32 cellular contexts compared by ENCODE assay signal in the genomic region with DNA sequence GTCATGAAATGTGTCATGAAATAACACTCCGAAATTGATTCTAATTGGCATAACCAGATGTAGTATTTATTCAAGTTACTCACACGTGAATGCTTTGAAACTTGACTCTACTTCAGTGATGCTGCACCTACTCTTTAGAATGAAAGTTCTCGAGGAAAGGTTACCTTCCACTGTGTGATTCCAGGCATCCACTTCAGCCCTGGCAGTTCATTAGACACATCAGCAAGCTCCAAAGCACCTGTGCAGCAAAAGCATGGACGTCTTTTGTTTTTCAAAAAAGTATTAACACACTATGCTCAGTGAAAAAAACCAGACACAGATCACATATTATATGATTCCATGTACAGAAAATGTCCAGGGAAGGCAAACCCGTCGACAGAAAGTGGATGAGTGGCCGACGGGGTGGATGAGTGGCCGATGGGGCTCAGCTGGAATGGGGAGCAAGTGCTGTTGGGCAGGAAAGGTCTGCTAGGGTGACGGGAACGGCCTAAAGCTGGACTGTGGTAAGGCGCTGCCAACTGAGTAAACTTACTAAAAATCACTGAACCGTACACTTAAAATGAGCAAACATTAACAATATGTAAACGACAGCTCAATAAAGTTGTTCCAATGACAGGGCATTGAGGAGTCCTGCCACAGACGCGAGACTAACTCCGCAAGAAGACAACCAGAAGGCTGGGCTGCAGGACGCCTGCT. TPM values are rescaled to one million over a fixed set of nuclear protein-coding genes. Genes with fewer than 3 reads are reported as not detected.
DNase-seq lines count a peak whose midpoint lies in the region; ATAC-seq, FAIRE-seq and TF ChIP-seq lines count a peak whose summit lies in the region.
"Had no signal": no experiment of that assay in that cellular context is flagged by ENCODE, and none has a peak within 500 bp of the region (broad histone marks: within the 10 kb centered on the region; RNA-seq: fewer than 3 reads in every experiment).

No MANE protein-coding gene starts in this region.

- H3K27me3 ChIP-seq in liver (ENCODE audit: control insufficient read depth in 4 of 4, insufficient read depth in 4 of 4, low read length in 3 of 4), result no peaks in the 10 kb centered on the region
- no peaks in the 10 kb centered on the region for H3K27me3 ChIP-seq in HepG2 (ENCODE audit: control insufficient read depth in 1 of 2, insufficient read depth in 2 of 2, low read length in 2 of 2)
- no peaks in the 10 kb centered on the region for H3K27me3 ChIP-seq in thyroid gland
- H3K27me3 ChIP-seq: right atrium auricular region, transverse colon had no signal

- peaks cover 0 to 17% (median 5%) of the 10 kb centered on the region in 4 donors for H3K4me1 ChIP-seq in liver (ENCODE audit: control insufficient read depth in 4 of 4, insufficient read depth in 4 of 4, low read length in 3 of 4)
- no peaks in the 10 kb centered on the region for H3K4me1 ChIP-seq in HepG2 (ENCODE audit: insufficient read depth, low read length)
- H3K4me1 ChIP-seq in thyroid gland, result no peaks in the 10 kb centered on the region
- H3K4me1 ChIP-seq: right atrium auricular region had no signal

- CTCF ChIA-PET in HepG2 (lab: Yijun Ruan, JAX; ENCODE audit: low intra/inter-chr PET ratio, low total read pairs), result no interaction called here

- TF ChIP-seq CTCF in liver (IDR thresholded peaks at IDR 0.05; ENCODE audit: low read depth, low read length, missing input control) (no peak), HepG2 (CRISPR knock-in tag; IDR thresholded peaks at IDR 0.05) (no peak), endothelial cell (IDR thresholded peaks at IDR 0.05; ENCODE audit: unreplicated experiment) (no peak), thyroid gland (IDR thresholded peaks at IDR 0.05) (no peak)

- peaks cover 7% of the 10 kb centered on the region for H3K79me2 ChIP-seq in HepG2 (ENCODE audit: insufficient read depth, low read length)

- H3K27ac ChIP-seq in liver (ENCODE audit: low read depth in 1 of 2, low read length in 2 of 2) (peak overlapping the region in 1 of 2 donors; percentile 0), HepG2 (ENCODE audit: extremely low read length, insufficient read depth, low read length) (no peak overlapping the region), thyroid gland (no peak overlapping the region)
- H3K27ac ChIP-seq: coronary artery, epithelial cell of prostate, right atrium auricular region, transverse colon had no signal

- no peak overlapping the region for H2AFZ ChIP-seq in HepG2 (ENCODE audit: low read length)

- ATAC-seq in HepG2 (no peak), T-helper 17 cell (no peak)
- ATAC-seq: activated CD8-positive, alpha-beta memory T cell treated with anti-CD3 and anti-CD28 coated beads, Interleukin-2, amount 10 ng/mL, durations not matched to agents 7 days and 5 days; activated naive CD8-positive, alpha-beta T cell treated with anti-CD3 and anti-CD28 coated beads, Interleukin-2, amount 50 U/mL, for 24 hours; activated T-cell treated with anti-CD3 and anti-CD28 coated beads, Interleukin-2, amount 50 U/mL, for 72 hours; left colon; Right ventricle myocardium inferior; stimulated activated naive CD8-positive, alpha-beta T cell treated with anti-CD3 and anti-CD28 coated beads, Interleukin-15, amount 100 ng/mL, for 72 hours had no signal

- H3K4me1 Mint-ChIP-seq in endothelial cell (ENCODE audit: unreplicated experiment) (no peaks in the 10 kb centered on the region), T-helper 17 cell (peaks cover 26% of the 10 kb centered on the region)
- H3K4me1 Mint-ChIP-seq: H9 had no signal

- POLR2A ChIA-PET in HepG2 (lab: Yijun Ruan, JAX), result no interaction called here

- no peak for DNase-seq in HepG2 (ENCODE audit: low spot score)
- peak; percentile 52 for DNase-seq in NCI-H345 (lab: John Stamatoyannopoulos, UW)
- no peak for DNase-seq in endothelial cell (ENCODE audit: low spot score)
- DNase-seq in thyroid gland, result peak; percentile 67 to 75
- DNase-seq in stimulated activated naive CD4-positive, alpha-beta T cell treated with Interleukin-2 at 50 U/mL for 16 hours (lab: John Stamatoyannopoulos, UW), result no peak
- no peak for DNase-seq in HuH-7.5 (ENCODE audit: low spot score)
- DNase-seq in T-helper 17 cell, result no peak
- DNase-seq: activated CD4-positive, alpha-beta T cell treated with anti-CD3 and anti-CD28 coated beads, Interleukin-2, amount 50 U/mL, for 4 hours; activated CD8-positive, alpha-beta memory T cell treated with anti-CD3 and anti-CD28 coated beads, Interleukin-2, amount 10 ng/mL, durations not matched to agents 7 days and 5 days; activated naive CD8-positive, alpha-beta T cell treated with anti-CD3 and anti-CD28 coated beads, Interleukin-2, amount 50 U/mL, for 24 hours; activated T-cell treated with anti-CD3 and anti-CD28 coated beads, Interleukin-2, amount 50 U/mL, for 72 hours; CD4-positive, alpha-beta T cell; effector CD8-positive, alpha-beta T cell; H9; hypothalamus; KG1; left colon; mesenchymal stem cell; MM.1S; NCI-H69; SK-N-SH; stimulated activated CD4-positive, alpha-beta T cell treated with anti-CD3 and anti-CD28 coated beads, Interleukin-1b, Interleukin-23, amount 100 ng/mL, for 48 hours; stimulated activated naive CD8-positive, alpha-beta T cell treated with anti-CD3 and anti-CD28 coated beads, Interleukin-15, amount 100 ng/mL, for 72 hours; transverse colon had no signal

- H3K9ac ChIP-seq in liver (ENCODE audit: low read depth in 1 of 2, low read length in 2 of 2) (no peak overlapping the region), HepG2 (ENCODE audit: insufficient read depth, low read depth, low read length) (no peak overlapping the region)
- H3K9ac ChIP-seq: SK-N-SH had no signal

- H3K4me2 ChIP-seq in HepG2 (ENCODE audit: low read depth, low read length), result no peak overlapping the region
- H3K4me2 ChIP-seq: SK-N-SH had no signal

- no peaks in the 10 kb centered on the region for H3K9me3 ChIP-seq in liver (ENCODE audit: control insufficient read depth in 4 of 4, low read length in 3 of 4)
- no peaks in the 10 kb centered on the region for H3K9me3 ChIP-seq in HepG2 (ENCODE audit: low read length)
- H3K9me3 ChIP-seq in thyroid gland, result no peaks in the 10 kb centered on the region
- no peaks in the 10 kb centered on the region for H3K9me3 ChIP-seq in T-helper 17 cell (ENCODE audit: control insufficient read depth, low read length, poor library complexity, severe bottlenecking)
- H3K9me3 ChIP-seq: right atrium auricular region, SK-N-SH, transverse colon had no signal

- peak in 1 of 2 donors; percentile 4 for TF ChIP-seq RAD21 in liver (IDR thresholded peaks at IDR 0.05)
- TF ChIP-seq RAD21 in HepG2 (CRISPR knock-in tag; IDR thresholded peaks at IDR 0.05), result no peak

- intact Hi-C loops in HepG2 (cut with micrococcal nuclease; ENCODE audit: unreplicated experiment), result no loop called here
- intact Hi-C loops in thyroid gland (cut with DNase I), result no loop called here

- H3K4me3 ChIP-seq in liver (ENCODE audit: low read depth in 1 of 3, low read length in 3 of 3), result no peak overlapping the region
- no peak overlapping the region for H3K4me3 ChIP-seq in HepG2 (replicated peaks in 1 of 3; ENCODE audit: insufficient read depth in 1 of 3, low read depth in 2 of 3, low read length in 3 of 3)
- H3K4me3 ChIP-seq in thyroid gland (replicated peaks in 1 of 3), result no peak overlapping the region
- H3K4me3 ChIP-seq: coronary artery, right atrium auricular region, transverse colon had no signal

- H3K36me3 ChIP-seq in liver (ENCODE audit: control insufficient read depth in 4 of 4, insufficient read depth in 3 of 4, low read depth in 1 of 4, low read length in 3 of 4), result peaks cover 23 to 79% (median 64%) of the 10 kb centered on the region in 4 donors
- peaks cover 53 to 95% of the 10 kb centered on the region in 2 experiments for H3K36me3 ChIP-seq in HepG2 (replicated peaks in 1 of 2; ENCODE audit: control insufficient read depth in 1 of 2, insufficient read depth in 2 of 2, low read length in 2 of 2)
- peaks cover 57 to 68% of the 10 kb centered on the region in 2 donors for H3K36me3 ChIP-seq in thyroid gland

- no peak overlapping the region for H3K27ac Mint-ChIP-seq in endothelial cell (ENCODE audit: unreplicated experiment)
- no peak overlapping the region for H3K27ac Mint-ChIP-seq in T-helper 17 cell
- H3K27ac Mint-ChIP-seq: activated naive CD8-positive, alpha-beta T cell treated with anti-CD3 and anti-CD28 coated beads, Interleukin-2, amount 50 U/mL, for 24 hours; CD4-positive, alpha-beta T cell; H9 had no signal

- peaks cover 43% of the 10 kb centered on the region for H3K36me3 Mint-ChIP-seq in endothelial cell (ENCODE audit: low read depth, unreplicated experiment)
- H3K36me3 Mint-ChIP-seq in T-helper 17 cell (ENCODE audit: low read depth), result peaks cover 14% of the 10 kb centered on the region

- H4K20me1 ChIP-seq in HepG2 (ENCODE audit: insufficient read depth, low read length), result no peaks in the 10 kb centered on the region

- FAIRE-seq in HepG2 (lab: Jason Lieb, UNC), result no peak
- FAIRE-seq: astrocyte, GM12891, HTR-8/SVneo had no signal

- WGBS in liver, result 84% methylated on average over 18 of the region's 18 CpGs
- WGBS in HepG2 (ENCODE audit: low lambda C conversion rate), result 95% methylated on average over 18 of the region's 18 CpGs
- WGBS in thyroid gland, 2 donors, result 62% methylated on average over 18 of the region's 18 CpGs

- no peaks in the 10 kb centered on the region for H3K9me3 Mint-ChIP-seq in endothelial cell (ENCODE audit: unreplicated experiment)
- H3K9me3 Mint-ChIP-seq: activated naive CD8-positive, alpha-beta T cell treated with anti-CD3 and anti-CD28 coated beads, Interleukin-2, amount 50 U/mL, for 24 hours; activated T-cell treated with anti-CD3 and anti-CD28 coated beads, Interleukin-2, amount 50 U/mL, for 72 hours; CD4-positive, alpha-beta T cell; H9; stimulated activated naive CD8-positive, alpha-beta T cell treated with anti-CD3 and anti-CD28 coated beads, Interleukin-15, amount 100 ng/mL, for 72 hours had no signal

- H3K27me3 Mint-ChIP-seq in endothelial cell (ENCODE audit: unreplicated experiment) (peaks cover 1% of the 10 kb centered on the region), T-helper 17 cell (no peaks in the 10 kb centered on the region)
- H3K27me3 Mint-ChIP-seq: activated CD8-positive, alpha-beta memory T cell treated with anti-CD3 and anti-CD28 coated beads, Interleukin-2, amount 10 ng/mL, durations not matched to agents 7 days and 5 days; activated naive CD8-positive, alpha-beta T cell treated with anti-CD3 and anti-CD28 coated beads, Interleukin-2, amount 50 U/mL, for 24 hours; CD4-positive, alpha-beta T cell; stimulated activated naive CD8-positive, alpha-beta T cell treated with anti-CD3 and anti-CD28 coated beads, Interleukin-15, amount 100 ng/mL, for 72 hours had no signal

- BruUV-seq in HepG2 (replicated peaks; lab: Mats Ljungman, UMichigan), result no TSS peak

- no peak for TF ChIP-seq EP300 in HepG2 (IDR thresholded peaks at IDR 0.05; ENCODE audit: low read depth in 2 of 2, low read length in 2 of 2)
- no peak for TF ChIP-seq EP300 in HepG2 (CRISPR knock-in tag; IDR thresholded peaks at IDR 0.05; ENCODE audit: borderline replicate concordance)

- TF ChIP-seq POLR2A in HepG2 (IDR thresholded peaks at IDR 0.05; ENCODE audit: insufficient read depth in 1 of 2, low read depth in 2 of 2, low read length in 2 of 2) (no peak), thyroid gland (IDR thresholded peaks at IDR 0.05) (no peak)

- H3K4me3 Mint-ChIP-seq in endothelial cell (ENCODE audit: unreplicated experiment), result peak overlapping the region; percentile 47
- no peak overlapping the region for H3K4me3 Mint-ChIP-seq in T-helper 17 cell
- H3K4me3 Mint-ChIP-seq: activated CD8-positive, alpha-beta memory T cell treated with anti-CD3 and anti-CD28 coated beads, Interleukin-2, amount 10 ng/mL, durations not matched to agents 7 days and 5 days; activated naive CD8-positive, alpha-beta T cell treated with anti-CD3 and anti-CD28 coated beads, Interleukin-2, amount 50 U/mL, for 24 hours; activated T-cell treated with anti-CD3 and anti-CD28 coated beads, Interleukin-2, amount 50 U/mL, for 72 hours; CD4-positive, alpha-beta T cell; H9; stimulated activated naive CD8-positive, alpha-beta T cell treated with anti-CD3 and anti-CD28 coated beads, Interleukin-15, amount 100 ng/mL, for 72 hours had no signal

- in situ Hi-C loops in HepG2 (cut with HindIII; ENCODE audit: extremely low pct_ligation_motif_present, low pct_unique_long_range_greater_than_20kb), result no loop called here

RNA-seq across cellular contexts. Expression of a gene that starts 21.1 kb away (rescaled TPM):
- total RNA-seq in liver (10 to 100 TPM; 26.9 to 52.2 TPM), HepG2 (2016; rRNA removed; fragmentation: Illumina TruSeq; extraction: Trizol) (69.1 and 71.4 TPM in 2 replicates), endothelial cell (ENCODE audit: unreplicated experiment) (70.2 TPM), thyroid gland (10 to 100 TPM; 34.1 to 49.6 (median 41.9) TPM), T-helper 17 cell (10 to 100 TPM; 49.1 to 60.1 TPM)
- polyA plus RNA-seq in liver (10 to 100 TPM; 27.2 to 29.1 TPM), HepG2 (2011; rRNA removed) (51.7 and 52.1 TPM in 2 replicates)
- total RNA-seq in HepG2 (2016; cell fraction: cytosol; rRNA removed; fragmentation: Illumina TruSeq; extraction: Trizol; ENCODE audit: low read depth), result 12.3 and 15.9 TPM in 2 replicates
- total RNA-seq in HepG2 (2016; cell fraction: insoluble cytoplasmic fraction; rRNA removed; fragmentation: Illumina TruSeq; extraction: Trizol), result 58.5 and 66.7 TPM in 2 replicates
- 16.2 and 18.1 TPM in 2 replicates for total RNA-seq in HepG2 (2016; cell fraction: membrane; rRNA removed; fragmentation: Illumina TruSeq; extraction: Trizol)
- 50.6 and 60.7 TPM in 2 replicates for total RNA-seq in HepG2 (2016; cell fraction: nucleus; rRNA removed; fragmentation: Illumina TruSeq; extraction: Trizol)
- 24.9 and 27.2 TPM in 2 replicates for polyA plus RNA-seq in HepG2 (2011; cell fraction: cytosol; rRNA removed)
- polyA plus RNA-seq in HepG2 (2011; cell fraction: nucleus; rRNA removed), result 138 and 148 TPM in 2 replicates
- 44.6 and 48.0 TPM in 2 replicates for polyA plus RNA-seq in HepG2 (2012)
- polyA plus RNA-seq in HepG2 (2016; cell fraction: cytosol; fragmentation: Illumina TruSeq; extraction: Trizol; ENCODE audit: low read depth), result 2.3 and 3.1 TPM in 2 replicates
- 59.3 and 62.8 TPM in 2 replicates for polyA plus RNA-seq in HepG2 (2016; cell fraction: insoluble cytoplasmic fraction; fragmentation: Illumina TruSeq; extraction: Trizol; ENCODE audit: low read depth)
- 7.1 and 8.4 TPM in 2 replicates for polyA plus RNA-seq in HepG2 (2016; cell fraction: membrane; fragmentation: Illumina TruSeq; extraction: Trizol; ENCODE audit: low read depth)
- polyA plus RNA-seq in HepG2 (2016; cell fraction: nucleus; fragmentation: Illumina TruSeq; extraction: Trizol; ENCODE audit: insufficient read depth, low read depth), result 140 and 147 TPM in 2 replicates
- 25.9 and 113 TPM in 2 replicates for polyA minus RNA-seq in HepG2 (2011; rRNA and poly(A)+ RNA removed; ENCODE audit: low replicate concordance)
- polyA minus RNA-seq in HepG2 (2011; cell fraction: cytosol; rRNA and poly(A)+ RNA removed), result 17.2 and 20.0 TPM in 2 replicates
- polyA minus RNA-seq in HepG2 (2011; cell fraction: nucleus; rRNA and poly(A)+ RNA removed), result 82.3 and 82.4 TPM in 2 replicates

RNA-seq across cellular contexts. Expression of a gene that starts 21.5 kb away (rescaled TPM):
- 10 to 100 TPM in 1 of 2 donors, 1 to 10 TPM in 1; 6.3 to 87.0 TPM for total RNA-seq in liver
- 10 to 100 TPM; 43.1 to 52.2 TPM for polyA plus RNA-seq in liver
- 6.1 and 7.1 TPM in 2 replicates for total RNA-seq in HepG2 (2016; rRNA removed; fragmentation: Illumina TruSeq; extraction: Trizol)
- 2.8 and 4.1 TPM in 2 replicates for total RNA-seq in HepG2 (2016; cell fraction: cytosol; rRNA removed; fragmentation: Illumina TruSeq; extraction: Trizol; ENCODE audit: low read depth)
- 5.8 and 5.9 TPM in 2 replicates for total RNA-seq in HepG2 (2016; cell fraction: insoluble cytoplasmic fraction; rRNA removed; fragmentation: Illumina TruSeq; extraction: Trizol)
- total RNA-seq in HepG2 (2016; cell fraction: membrane; rRNA removed; fragmentation: Illumina TruSeq; extraction: Trizol), result 5.5 and 6.5 TPM in 2 replicates
- total RNA-seq in HepG2 (2016; cell fraction: nucleus; rRNA removed; fragmentation: Illumina TruSeq; extraction: Trizol), result 4.9 and 7.7 TPM in 2 replicates
- polyA plus RNA-seq in HepG2 (2011; rRNA removed), result 9.9 and 11.3 TPM in 2 replicates
- polyA plus RNA-seq in HepG2 (2011; cell fraction: cytosol; rRNA removed), result 7.8 and 8.2 TPM in 2 replicates
- 10.7 TPM in 2 replicates for polyA plus RNA-seq in HepG2 (2011; cell fraction: nucleus; rRNA removed)
- polyA plus RNA-seq in HepG2 (2012), result 4.4 and 4.9 TPM in 2 replicates
- 3.6 and 3.9 TPM in 2 replicates for polyA plus RNA-seq in HepG2 (2016; cell fraction: cytosol; fragmentation: Illumina TruSeq; extraction: Trizol; ENCODE audit: low read depth)
- polyA plus RNA-seq in HepG2 (2016; cell fraction: insoluble cytoplasmic fraction; fragmentation: Illumina TruSeq; extraction: Trizol; ENCODE audit: low read depth), result 8.8 and 9.6 TPM in 2 replicates
- 6.4 and 6.8 TPM in 2 replicates for polyA plus RNA-seq in HepG2 (2016; cell fraction: membrane; fragmentation: Illumina TruSeq; extraction: Trizol; ENCODE audit: low read depth)
- 8.8 and 9.4 TPM in 2 replicates for polyA plus RNA-seq in HepG2 (2016; cell fraction: nucleus; fragmentation: Illumina TruSeq; extraction: Trizol; ENCODE audit: insufficient read depth, low read depth)
- 19.3 and 93.8 TPM in 2 replicates for polyA minus RNA-seq in HepG2 (2011; rRNA and poly(A)+ RNA removed; ENCODE audit: low replicate concordance)
- polyA minus RNA-seq in HepG2 (2011; cell fraction: cytosol; rRNA and poly(A)+ RNA removed), result 2.8 and 4.6 TPM in 2 replicates
- polyA minus RNA-seq in HepG2 (2011; cell fraction: nucleus; rRNA and poly(A)+ RNA removed), result 10.6 and 11.2 TPM in 2 replicates
- 21.6 TPM for total RNA-seq in endothelial cell (ENCODE audit: unreplicated experiment)
- 1 to 10 TPM; 3.0 to 7.5 (median 5.0) TPM for total RNA-seq in thyroid gland
- total RNA-seq in T-helper 17 cell, result 1 to 10 TPM; 3.7 to 4.4 TPM

Comparison
In these comparisons a context has a peak if more than half of its experiments do, and no peak if none do; other contexts are left out.
1. DNase-seq: peak in NCI-H345 (single experiment) and thyroid gland (2 of 2); none in HepG2 (single experiment), endothelial cell (single experiment), stimulated activated naive CD4-positive, alpha-beta T cell treated with Interleukin-2 at 50 U/mL for 16 hours (single experiment), HuH-7.5 (single experiment) and T-helper 17 cell (0 of 3).